ENCODE assay signal across 8 cellular contexts in the genomic region with DNA sequence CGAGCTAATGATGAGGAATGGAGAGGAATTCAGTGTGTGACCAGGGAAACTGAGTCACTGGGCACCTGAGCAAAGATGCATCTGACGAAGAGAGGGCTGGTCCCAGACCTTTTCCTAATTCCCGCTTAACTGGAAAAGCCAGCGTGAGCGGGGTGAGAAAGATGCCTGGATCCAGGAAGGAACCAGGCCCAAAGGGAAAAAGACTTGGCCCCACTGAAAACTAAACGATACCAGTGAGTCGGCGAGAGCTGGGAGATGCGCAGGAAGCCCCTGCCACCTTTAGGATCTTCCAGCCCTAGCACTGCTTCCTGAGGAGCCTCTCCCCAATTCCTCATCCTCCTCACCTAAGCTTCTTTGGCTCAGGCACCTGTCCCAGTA. TPM values are rescaled to one million over a fixed set of nuclear protein-coding genes. Genes with fewer than 3 reads are reported as not detected.
A peak's percentile ranks its signal among the peaks of the same experiment; 100 is the strongest.
DNase-seq lines count a peak whose midpoint lies in the region; ATAC-seq and TF ChIP-seq lines count a peak whose summit lies in the region.

No MANE protein-coding gene starts in this region.

- H3K27ac ChIP-seq in mesenchymal stem cell (ENCODE audit: low read length, poor library complexity, severe bottlenecking) (no peak overlapping the region), urinary bladder (ENCODE audit: low read depth) (no peak overlapping the region)

- H3K9ac ChIP-seq in mesenchymal stem cell (ENCODE audit: low read length), result peak overlapping the region; percentile 89

- H2AK5ac ChIP-seq in mesenchymal stem cell (ENCODE audit: low read length, severe bottlenecking), result peak overlapping the region; percentile 53

- H3K4me1 ChIP-seq in mesenchymal stem cell (ENCODE audit: control insufficient read depth, insufficient read depth, low read depth, low read length) (peaks cover 30% of the 10 kb centered on the region), urinary bladder (ENCODE audit: insufficient read depth) (peaks cover 2% of the 10 kb centered on the region)

- H3K79me1 ChIP-seq in mesenchymal stem cell (replicated peaks; ENCODE audit: low read length, poor library complexity, severe bottlenecking), result peaks cover 24% of the 10 kb centered on the region

- no peak for DNase-seq in Right ventricle myocardium superior
- no peak for DNase-seq in cardiac septum (ENCODE audit: low spot score)
- no peak for DNase-seq in cardiac fibroblast (ENCODE audit: low read depth in 2 of 2)
- no peak for DNase-seq in mesenchymal stem cell
- DNase-seq in DMS153 (lab: John Stamatoyannopoulos, UW), result no peak
- no peak for DNase-seq in AML-193 (lab: John Stamatoyannopoulos, UW)

- WGBS in mesenchymal stem cell, result 62% methylated on average over 9 of the region's 9 CpGs
- 47% methylated on average over 9 of the region's 9 CpGs for WGBS in urinary bladder

- no peak overlapping the region for H2BK15ac ChIP-seq in mesenchymal stem cell (ENCODE audit: low read depth, poor library complexity, severe bottlenecking)

- H3K36me3 ChIP-seq in mesenchymal stem cell (ENCODE audit: control insufficient read depth in 1 of 2, insufficient read depth in 2 of 2, low read depth in 1 of 2, low read length in 2 of 2), result peaks cover 44 to 47% of the 10 kb centered on the region in 2 experiments
- no peaks in the 10 kb centered on the region for H3K36me3 ChIP-seq in urinary bladder (ENCODE audit: insufficient read depth)

- H3K4me3 ChIP-seq in cardiac fibroblast (replicated peaks in 1 of 2; ENCODE audit: low read depth in 2 of 2, low read length in 2 of 2) (peak overlapping the region; percentile 75 to 80), mesenchymal stem cell (ENCODE audit: insufficient read depth in 1 of 2, low read depth in 1 of 2, low read length in 2 of 2) (peak overlapping the region in 1 of 2 experiments; percentile 92), urinary bladder (ENCODE audit: low read depth, low read length) (peak overlapping the region; percentile 57)

- no peak overlapping the region for H4K91ac ChIP-seq in mesenchymal stem cell (ENCODE audit: low read length)

- H3K18ac ChIP-seq in mesenchymal stem cell (ENCODE audit: low read depth in 1 of 2, low read length in 2 of 2), result peak overlapping the region in 1 of 2 experiments; percentile 24

- no peak overlapping the region for H3K23ac ChIP-seq in mesenchymal stem cell (ENCODE audit: low read length in 2 of 2)

- intact Hi-C loops in Right ventricle myocardium superior (cut with DNase I), result no loop called here
- intact Hi-C loops in cardiac septum (cut with DNase I), result no loop called here

- peak overlapping the region; percentile 2 for H2BK5ac ChIP-seq in mesenchymal stem cell (ENCODE audit: low read depth, low read length, poor library complexity, severe bottlenecking)

- no peaks in the 10 kb centered on the region for H3K27me3 ChIP-seq in mesenchymal stem cell (ENCODE audit: control insufficient read depth in 1 of 2, insufficient read depth in 1 of 2, low read length in 2 of 2)

- no peak for TF ChIP-seq CTCF in cardiac fibroblast (IDR thresholded peaks at IDR 0.05; ENCODE audit: low read depth, low read length)

- no peak overlapping the region for H2BK12ac ChIP-seq in mesenchymal stem cell (ENCODE audit: low read length in 2 of 2)

- no peak overlapping the region for H2BK120ac ChIP-seq in mesenchymal stem cell (ENCODE audit: low read depth, low read length)

- H4K8ac ChIP-seq in mesenchymal stem cell (ENCODE audit: low read length), result peak overlapping the region; percentile 83

- H3K4ac ChIP-seq in mesenchymal stem cell (ENCODE audit: low read depth in 1 of 2, low read length in 2 of 2), result peak overlapping the region in 1 of 2 experiments; percentile 35

- no peaks in the 10 kb centered on the region for H3K9me3 ChIP-seq in mesenchymal stem cell (ENCODE audit: control insufficient read depth, low read length)

- H2AFZ ChIP-seq in mesenchymal stem cell (ENCODE audit: low read depth, low read length), result peak overlapping the region; percentile 49

- H3K14ac ChIP-seq in mesenchymal stem cell (ENCODE audit: low read length in 2 of 2), result no peak overlapping the region

- ATAC-seq in Right ventricle myocardium superior (ENCODE audit: poor library complexity) (peak; percentile 5), GM18873 (IDR thresholded peaks at IDR 0.05; ENCODE audit: low FRiP score, unreplicated experiment) (no peak)

- H3K4me2 ChIP-seq in mesenchymal stem cell (ENCODE audit: low read length, poor library complexity, severe bottlenecking), result peak overlapping the region; percentile 87

RNA-seq across cellular contexts. Expression of gene FCHSD1, which starts 0.5 kb away (rescaled TPM):
- total RNA-seq in Right ventricle myocardium superior, result 2.6 TPM
- total RNA-seq in cardiac septum, result 4.1 TPM
- 17.4 TPM for polyA plus RNA-seq in mesenchymal stem cell (2013, experiment 1 of 2)
- 17.0 TPM for polyA plus RNA-seq in mesenchymal stem cell (2013, experiment 2 of 2)
- total RNA-seq in urinary bladder, result 14.4 TPM
- polyA plus RNA-seq in urinary bladder, result 15.6 TPM

RNA-seq across cellular contexts. Expression of gene RELL2, which starts 14.9 kb away (rescaled TPM):
- total RNA-seq in Right ventricle myocardium superior (0.86 TPM), cardiac septum (0.70 TPM), urinary bladder (0.53 TPM)
- 4.3 TPM for polyA plus RNA-seq in mesenchymal stem cell (2013, experiment 1 of 2)
- 4.2 TPM for polyA plus RNA-seq in mesenchymal stem cell (2013, experiment 2 of 2)
- 3.0 TPM for polyA plus RNA-seq in urinary bladder

RNA-seq across cellular contexts. Expression of gene HDAC3, which starts 15.1 kb away (rescaled TPM):
- total RNA-seq in Right ventricle myocardium superior (29.1 TPM), cardiac septum (34.1 TPM), urinary bladder (36.3 TPM)
- polyA plus RNA-seq in mesenchymal stem cell (2013, experiment 1 of 2), result 42.8 TPM
- 42.2 TPM for polyA plus RNA-seq in mesenchymal stem cell (2013, experiment 2 of 2)
- polyA plus RNA-seq in urinary bladder, result 45.3 TPM

RNA-seq across cellular contexts. Expression of gene ARAP3, which starts 30.3 kb away (rescaled TPM):
- total RNA-seq in Right ventricle myocardium superior, result 12.5 TPM
- 22.9 TPM for total RNA-seq in cardiac septum
- 6.8 TPM for polyA plus RNA-seq in mesenchymal stem cell (2013, experiment 1 of 2)
- 6.3 TPM for polyA plus RNA-seq in mesenchymal stem cell (2013, experiment 2 of 2)
- total RNA-seq in urinary bladder, result 9.8 TPM
- polyA plus RNA-seq in urinary bladder, result 11.7 TPM

RNA-seq across cellular contexts. Expression of gene DIAPH1, which starts 32.9 kb away (rescaled TPM):
- total RNA-seq in Right ventricle myocardium superior (32.0 TPM), cardiac septum (77.7 TPM), urinary bladder (18.1 TPM)
- polyA plus RNA-seq in mesenchymal stem cell (2013, experiment 1 of 2), result 20.3 TPM
- 19.1 TPM for polyA plus RNA-seq in mesenchymal stem cell (2013, experiment 2 of 2)
- polyA plus RNA-seq in urinary bladder, result 30.3 TPM
